21 cellular contexts compared by ENCODE assay signal in genomic region chr11:115476463-115477286, GRCh38. TPM values are rescaled to one million over a fixed set of nuclear protein-coding genes. Genes with fewer than 3 reads are reported as not detected.
DNase-seq lines count a peak whose midpoint lies in the region; ATAC-seq and TF ChIP-seq lines count a peak whose summit lies in the region.
"Had no signal": no experiment of that assay in that cellular context is flagged by ENCODE, and none has a peak within 500 bp of the region (broad histone marks: within the 10 kb centered on the region; RNA-seq: fewer than 3 reads in every experiment).

No MANE protein-coding gene starts in this region.

- H3K27ac Mint-ChIP-seq in neural crest cell (ENCODE audit: unreplicated experiment), result peak overlapping the region; percentile 94
- H3K27ac Mint-ChIP-seq: activated naive CD4-positive, alpha-beta T cell treated with anti-CD3 and anti-CD28 coated beads for 36 hours; activated T-helper 1 cell treated with anti-CD3 and anti-CD28 coated beads, Interleukin-12 subunit alpha, Interleukin-12 subunit beta, Interleukin-2, Interleukin-4 antibody, amounts not matched to agents 30 ng/mL and 10 ng/mL and 1 ng/mL, durations not matched to agents 14 hours and 24 hours and 36 hours; naive thymus-derived CD8-positive, alpha-beta T cell; stimulated activated naive CD8-positive, alpha-beta T cell treated with anti-CD3 and anti-CD28 coated beads, Interleukin-15, Interleukin-2, amounts not matched to agents 100 ng/mL and 50 ng/mL, for 24 hours; T-cell had no signal

- H3K27me3 Mint-ChIP-seq in neural crest cell (ENCODE audit: low read depth), result no peaks in the 10 kb centered on the region
- H3K27me3 Mint-ChIP-seq: brain; stimulated activated naive CD8-positive, alpha-beta T cell treated with anti-CD3 and anti-CD28 coated beads, Interleukin-15, Interleukin-2, amounts not matched to agents 100 ng/mL and 50 ng/mL, for 24 hours had no signal

- no peak for TF ChIP-seq CTCF in neural crest cell (conservative IDR thresholded peaks at IDR 0.05)

- peaks cover 8% of the 10 kb centered on the region for H3K4me1 Mint-ChIP-seq in neural crest cell
- H3K4me1 Mint-ChIP-seq: CD8-positive, alpha-beta memory T cell; naive thymus-derived CD8-positive, alpha-beta T cell; T-cell had no signal

- ATAC-seq in GM18517 (IDR thresholded peaks at IDR 0.05; ENCODE audit: unreplicated experiment) (no peak), GM21723 (IDR thresholded peaks at IDR 0.05; ENCODE audit: unreplicated experiment) (no peak), HG03108 (IDR thresholded peaks at IDR 0.05; ENCODE audit: unreplicated experiment) (no peak)
- ATAC-seq: naive thymus-derived CD8-positive, alpha-beta T cell; T-cell had no signal

- H3K9me3 Mint-ChIP-seq in neural crest cell, result peaks cover 3% of the 10 kb centered on the region
- H3K9me3 Mint-ChIP-seq: activated T-helper 1 cell treated with anti-CD3 and anti-CD28 coated beads, Interleukin-12 subunit alpha, Interleukin-12 subunit beta, Interleukin-2, Interleukin-4 antibody, amounts not matched to agents 30 ng/mL and 10 ng/mL and 1 ng/mL, durations not matched to agents 14 hours and 24 hours and 36 hours; stimulated activated naive CD8-positive, alpha-beta T cell treated with anti-CD3 and anti-CD28 coated beads, Interleukin-15, Interleukin-2, amounts not matched to agents 100 ng/mL and 50 ng/mL, for 24 hours had no signal

- H3K36me3 Mint-ChIP-seq in neural crest cell (ENCODE audit: low read depth), result peaks cover 6% of the 10 kb centered on the region
- H3K36me3 Mint-ChIP-seq: CD8-positive, alpha-beta memory T cell; naive thymus-derived CD8-positive, alpha-beta T cell; T-cell had no signal

- H3K4me3 Mint-ChIP-seq in neural crest cell, result no peak overlapping the region
- H3K4me3 Mint-ChIP-seq: activated naive CD4-positive, alpha-beta T cell treated with anti-CD3 and anti-CD28 coated beads for 36 hours; activated T-helper 1 cell treated with anti-CD3 and anti-CD28 coated beads, Interleukin-12 subunit alpha, Interleukin-12 subunit beta, Interleukin-2, Interleukin-4 antibody, amounts not matched to agents 30 ng/mL and 10 ng/mL and 1 ng/mL, durations not matched to agents 14 hours and 24 hours and 36 hours; CD8-positive, alpha-beta memory T cell; naive thymus-derived CD8-positive, alpha-beta T cell; stimulated activated naive CD8-positive, alpha-beta T cell treated with anti-CD3 and anti-CD28 coated beads, Interleukin-15, Interleukin-2, amounts not matched to agents 100 ng/mL and 50 ng/mL, for 24 hours; T-cell had no signal

- DNase-seq in NCI-H1417 (lab: John Stamatoyannopoulos, UW) (peak; percentile 11 to 89 (median 64)), NCI-H1417 treated with DMSO at 0.1 percent for 48 hours (lab: John Stamatoyannopoulos, UW) (no peak), NCI-H2081 (lab: John Stamatoyannopoulos, UW) (peak; percentile 70 to 86), NCI-H748 treated with DMSO at 0.1 percent for 48 hours (lab: John Stamatoyannopoulos, UW) (peak; percentile 76), neural crest cell (ENCODE audit: low read depth, low spot score) (no peak)
- DNase-seq: activated CD4-positive, alpha-beta T cell treated with anti-CD3 and anti-CD28 coated beads, Interleukin-2, amount 50 U/mL, for 48 hours; activated naive CD4-positive, alpha-beta T cell treated with anti-CD3 and anti-CD28 coated beads for 36 hours; CD8-positive, alpha-beta memory T cell; HCEC 1CT; MM.1S; naive thymus-derived CD8-positive, alpha-beta T cell; NCI-H187 treated with DMSO at 0.1 percent for 48 hours; NCI-H774; T-cell; thyroid gland had no signal

RNA-seq across cellular contexts. Expression of gene CADM1, which starts 27.5 kb away (rescaled TPM):
- total RNA-seq in neural crest cell, result 112 and 121 TPM in 2 replicates
- total RNA-seq: activated T-helper 1 cell treated with anti-CD3 and anti-CD28 coated beads, Interleukin-12 subunit alpha, Interleukin-12 subunit beta, Interleukin-2, Interleukin-4 antibody, amounts not matched to agents 30 ng/mL and 10 ng/mL and 1 ng/mL, durations not matched to agents 14 hours and 24 hours and 36 hours; naive thymus-derived CD8-positive, alpha-beta T cell had no signal

Comparison
In these comparisons a context has a peak if more than half of its experiments do, and no peak if none do; other contexts are left out.
1. DNase-seq: peak in NCI-H1417 (3 of 3), NCI-H2081 (2 of 2) and NCI-H748 treated with DMSO at 0.1 percent for 48 hours (single experiment); none in NCI-H1417 treated with DMSO at 0.1 percent for 48 hours (single experiment) and neural crest cell (single experiment).